In the genomic region with DNA sequence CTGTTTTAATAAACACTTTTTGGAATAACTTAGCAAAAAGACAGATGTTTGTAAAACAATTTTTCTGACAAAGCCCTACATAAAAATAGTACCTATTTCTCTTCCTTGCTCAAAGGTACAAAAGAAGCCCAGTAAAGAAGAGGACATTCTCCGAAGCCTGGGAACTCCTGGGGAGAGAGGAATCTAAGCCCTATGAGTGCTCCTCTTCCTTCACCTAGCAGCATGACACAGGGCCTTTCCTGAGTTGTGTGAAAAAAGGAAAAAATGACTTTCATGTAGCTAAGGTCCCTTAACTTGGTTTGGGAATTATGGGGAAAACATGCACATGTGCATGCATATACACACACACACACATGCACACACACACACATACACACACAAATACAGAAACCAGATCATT, we compare ENCODE assay signal across 23 cellular contexts.
"Had no signal": no experiment of that assay in that cellular context is flagged by ENCODE, and none has a peak within 500 bp of the region (broad histone marks: within the 10 kb centered on the region; RNA-seq: fewer than 3 reads in every experiment).

No MANE protein-coding gene starts in this region.

- ATAC-seq: gastrocnemius medialis; heart left ventricle; left lobe of liver; naive thymus-derived CD4-positive, alpha-beta T cell; sciatic nerve; stimulated activated effector memory CD8-positive, alpha-beta T cell treated with anti-CD3 and anti-CD28 coated beads, Interleukin-12 subunit alpha, Interleukin-12 subunit beta, amount 100 ng/mL, for 72 hours had no signal

- H3K4me1 Mint-ChIP-seq: endodermal cell; naive thymus-derived CD4-positive, alpha-beta T cell; nephron; neural progenitor cell; stimulated activated effector memory CD8-positive, alpha-beta T cell treated with anti-CD3 and anti-CD28 coated beads, Interleukin-12 subunit alpha, Interleukin-12 subunit beta, amount 100 ng/mL, for 72 hours had no signal

- H3K4me3 Mint-ChIP-seq: dendritic cell treated with granulocyte-macrophage colony-stimulating factor and Interleukin-4, amounts not matched to agents 40 ng/mL and 50 ng/mL, for 4 days; endodermal cell; naive thymus-derived CD4-positive, alpha-beta T cell; nephron; neural progenitor cell; stimulated activated effector memory CD8-positive, alpha-beta T cell treated with anti-CD3 and anti-CD28 coated beads, Interleukin-12 subunit alpha, Interleukin-12 subunit beta, amount 100 ng/mL, for 72 hours had no signal

- H3K9me3 Mint-ChIP-seq: dendritic cell treated with granulocyte-macrophage colony-stimulating factor and Interleukin-4, amounts not matched to agents 40 ng/mL and 50 ng/mL, for 4 days; nephron; neural progenitor cell had no signal

- H3K36me3 Mint-ChIP-seq: naive thymus-derived CD4-positive, alpha-beta T cell; neural progenitor cell; stimulated activated effector memory CD8-positive, alpha-beta T cell treated with anti-CD3 and anti-CD28 coated beads, Interleukin-12 subunit alpha, Interleukin-12 subunit beta, amount 100 ng/mL, for 72 hours had no signal

- H3K27ac Mint-ChIP-seq: dendritic cell treated with granulocyte-macrophage colony-stimulating factor and Interleukin-4, amounts not matched to agents 40 ng/mL and 50 ng/mL, for 4 days; endodermal cell; naive thymus-derived CD4-positive, alpha-beta T cell; nephron; neural progenitor cell; stimulated activated effector memory CD8-positive, alpha-beta T cell treated with anti-CD3 and anti-CD28 coated beads, Interleukin-12 subunit alpha, Interleukin-12 subunit beta, amount 100 ng/mL, for 72 hours had no signal

- H3K27me3 Mint-ChIP-seq: dendritic cell treated with granulocyte-macrophage colony-stimulating factor and Interleukin-4, amounts not matched to agents 40 ng/mL and 50 ng/mL, for 4 days; naive thymus-derived CD4-positive, alpha-beta T cell had no signal

- DNase-seq: colonic mucosa; effector CD8-positive, alpha-beta T cell; endodermal cell; foreskin fibroblast; gastrocnemius medialis; heart left ventricle; kidney; mesenchymal stem cell; midbrain; naive thymus-derived CD4-positive, alpha-beta T cell; stimulated activated CD4-positive, alpha-beta T cell treated with anti-CD3 and anti-CD28 coated beads, Interleukin-12 subunit alpha, Interleukin-12 subunit beta, amount 100 ng/mL, for 4 hours; stimulated activated CD4-positive, alpha-beta T cell treated with anti-CD3 and anti-CD28 coated beads, Interleukin-1b, Interleukin-23, amount 100 ng/mL, for 48 hours; stimulated activated CD4-positive, alpha-beta T cell treated with anti-CD3 and anti-CD28 coated beads, Interleukin-4, amount 100 ng/mL, for 1 hour; stimulated activated naive CD4-positive, alpha-beta T cell treated with Interleukin-2 at 50 U/mL for 16 hours; stomach; thyroid gland; trophoblast cell had no signal
